ENCODE assay signal across 17 cellular contexts in genomic region chr7:98086231-98086855, GRCh38. TPM values are rescaled to one million over a fixed set of nuclear protein-coding genes. Genes with fewer than 3 reads are reported as not detected.
DNase-seq lines count a peak whose midpoint lies in the region; ATAC-seq, FAIRE-seq and TF ChIP-seq lines count a peak whose summit lies in the region.
"Had no signal": no experiment of that assay in that cellular context is flagged by ENCODE, and none has a peak within 500 bp of the region (broad histone marks: within the 10 kb centered on the region; RNA-seq: fewer than 3 reads in every experiment).

No MANE protein-coding gene starts in this region.

- no peak overlapping the region for H3K14ac ChIP-seq in H1 (ENCODE audit: insufficient read length)

- no peaks in the 10 kb centered on the region for H3K27me3 Mint-ChIP-seq in T-helper 2 cell treated with Interferon-gamma antibody and Interleukin-4, amounts not matched to agents 5 μg/mL and 100 μg/mL, for 36 hours (ENCODE audit: low read depth)

- DNase-seq in HPDE6-E6E7 (ENCODE audit: extremely low spot score) (peak; percentile 92), NCI-H69 (lab: John Stamatoyannopoulos, UW) (peak; percentile 38), H1 (ENCODE audit: low read depth in 1 of 2, low spot score in 2 of 2) (no peak), prostate gland (ENCODE audit: low spot score) (peak; percentile 92), T-helper 1 cell (no peak), SW 1271 (lab: John Stamatoyannopoulos, UW) (no peak)
- no peak for DNase-seq in T-helper 2 cell treated with Interferon-gamma antibody and Interleukin-4, amounts not matched to agents 5 μg/mL and 100 μg/mL, for 36 hours (ENCODE audit: low spot score)
- DNase-seq: activated CD8-positive, alpha-beta memory T cell treated with anti-CD3 and anti-CD28 coated beads, Interleukin-2, amount 10 ng/mL, durations not matched to agents 7 days and 5 days; kidney glomerular epithelial cell; naive B cell; NCI-H146; NCI-H82; SK-N-SH; stimulated activated naive CD4-positive, alpha-beta T cell had no signal

- no peak overlapping the region for H4K5ac ChIP-seq in H1 (ENCODE audit: insufficient read length, low read depth, low read length)

- H3K4me2 ChIP-seq in H1 (ENCODE audit: insufficient read depth in 1 of 2, low read depth in 2 of 2, low read length in 2 of 2): no peak overlapping the region
- H3K4me2 ChIP-seq: SK-N-SH had no signal

- no peak overlapping the region for H3K4me3 Mint-ChIP-seq in T-helper 2 cell treated with Interferon-gamma antibody and Interleukin-4, amounts not matched to agents 5 μg/mL and 100 μg/mL, for 36 hours
- H3K4me3 Mint-ChIP-seq: activated CD8-positive, alpha-beta memory T cell treated with anti-CD3 and anti-CD28 coated beads, Interleukin-2, amount 10 ng/mL, durations not matched to agents 7 days and 5 days; activated naive CD4-positive, alpha-beta T cell treated with anti-CD3 and anti-CD28 coated beads, Interleukin-2, amount 50 U/mL, for 24 hours; naive B cell had no signal

- H3K79me1 ChIP-seq in H1 (ENCODE audit: low read depth, low read length): no peaks in the 10 kb centered on the region

- no peak overlapping the region for H2BK120ac ChIP-seq in H1 (replicated peaks; ENCODE audit: low read depth, low read length)

- H3K56ac ChIP-seq in H1 (replicated peaks; ENCODE audit: insufficient read length, low read depth, low read length): no peak overlapping the region

- no peak overlapping the region for H4K8ac ChIP-seq in H1 (ENCODE audit: extremely low read depth, insufficient read depth, low read length)

- H3K4me1 Mint-ChIP-seq in T-helper 2 cell treated with Interferon-gamma antibody and Interleukin-4, amounts not matched to agents 5 μg/mL and 100 μg/mL, for 36 hours (ENCODE audit: low read depth): no peaks in the 10 kb centered on the region
- H3K4me1 Mint-ChIP-seq: activated CD8-positive, alpha-beta memory T cell treated with anti-CD3 and anti-CD28 coated beads, Interleukin-2, amount 10 ng/mL, durations not matched to agents 7 days and 5 days; activated naive CD4-positive, alpha-beta T cell treated with anti-CD3 and anti-CD28 coated beads, Interleukin-2, amount 50 U/mL, for 24 hours; naive B cell had no signal

- no peaks in the 10 kb centered on the region for H3K9me3 ChIP-seq in H1 (ENCODE audit: insufficient read depth in 2 of 2, low read depth in 1 of 2, low read length in 1 of 2)
- no peaks in the 10 kb centered on the region for H3K9me3 ChIP-seq in prostate gland
- H3K9me3 ChIP-seq: SK-N-SH had no signal

- no peaks in the 10 kb centered on the region for H4K20me1 ChIP-seq in H1 (replicated peaks in 1 of 2; ENCODE audit: control insufficient read depth in 1 of 2, insufficient read depth in 2 of 2, low read length in 2 of 2)

- no peak overlapping the region for H2BK5ac ChIP-seq in H1 (ENCODE audit: low read depth, low read length)

- TF ChIP-seq CTCF in H1 (IDR thresholded peaks at IDR 0.05; ENCODE audit: control extremely low read depth in 1 of 3, insufficient read depth in 1 of 3, low read depth in 1 of 3, low read length in 3 of 3): no peak
- no peak for TF ChIP-seq CTCF in prostate gland (IDR thresholded peaks at IDR 0.05)

- H3K27me3 ChIP-seq in H1 (replicated peaks in 1 of 4; ENCODE audit: control insufficient read depth in 3 of 4, extremely low read depth in 1 of 4, insufficient read depth in 3 of 4, low read length in 3 of 4): no peaks in the 10 kb centered on the region
- no peaks in the 10 kb centered on the region for H3K27me3 ChIP-seq in prostate gland (replicated peaks; ENCODE audit: insufficient read depth)

- no peak overlapping the region for H3K23ac ChIP-seq in H1 (ENCODE audit: insufficient read length)

- no peak overlapping the region; the same call in 1 of the 2 replicates for H2BK12ac ChIP-seq in H1 (ENCODE audit: low read depth, low read length)

- TF ChIP-seq RAD21 in H1 (IDR thresholded peaks at IDR 0.05 in 1 of 2, conservative IDR thresholded peaks at IDR 0.05 in 1 of 2; ENCODE audit: low read depth in 2 of 2, low read length in 2 of 2): no peak

- no peak for TF ChIP-seq EP300 in H1 (IDR thresholded peaks at IDR 0.05; ENCODE audit: borderline replicate concordance in 1 of 2, low read depth in 2 of 2, low read length in 2 of 2)

- POLR2A ChIA-PET in H1 (lab: Charles Lee; ENCODE audit: partially characterized antibody): interaction anchor here (0.6 kb wide), 1 partner anchor 154 kb away, joined by 3 read pairs; no protein-coding TSS in a partner anchor

- H3K4me1 ChIP-seq in H1 (replicated peaks in 1 of 4; ENCODE audit: control insufficient read depth in 3 of 4, insufficient read depth in 4 of 4, low read length in 3 of 4): peaks cover 0 to 2% (median under 1%) of the 10 kb centered on the region in 4 experiments; a peak in 3 of 7 replicates
- peaks cover 4% of the 10 kb centered on the region for H3K4me1 ChIP-seq in prostate gland (replicated peaks)

- TF ChIP-seq POLR2A in H1 (IDR thresholded peaks at IDR 0.05; ENCODE audit: control extremely low read depth in 1 of 2, low read depth in 2 of 2, low read length in 2 of 2): no peak
- TF ChIP-seq POLR2A in prostate gland (IDR thresholded peaks at IDR 0.05): no peak

- no peak overlapping the region for H2AK5ac ChIP-seq in H1 (ENCODE audit: low read depth, low read length)

- WGBS in H1 (ENCODE audit: extremely low coverage in 1 of 2, insufficient coverage in 1 of 2, insufficient read length in 1 of 2, insufficient replicate concordance in 2 of 2, low coverage in 1 of 2, low lambda C conversion rate in 2 of 2, missing lambda C conversion rate in 1 of 2), 2 experiments: 88% methylated on average over 13 of the region's 13 CpGs; no CpG with 5 or more reads in 1 of the 2 experiments
- WGBS in prostate gland: 45% methylated on average over 12 of the region's 13 CpGs

- no peaks in the 10 kb centered on the region for H3K36me3 Mint-ChIP-seq in T-helper 2 cell treated with Interferon-gamma antibody and Interleukin-4, amounts not matched to agents 5 μg/mL and 100 μg/mL, for 36 hours (ENCODE audit: low read depth)
- H3K36me3 Mint-ChIP-seq: activated CD8-positive, alpha-beta memory T cell treated with anti-CD3 and anti-CD28 coated beads, Interleukin-2, amount 10 ng/mL, durations not matched to agents 7 days and 5 days; activated naive CD4-positive, alpha-beta T cell treated with anti-CD3 and anti-CD28 coated beads, Interleukin-2, amount 50 U/mL, for 24 hours; naive B cell had no signal

- no peak overlapping the region for H3K9ac ChIP-seq in H1 (replicated peaks in 1 of 4; ENCODE audit: extremely low read depth in 1 of 4, low read depth in 3 of 4, low read length in 3 of 4)
- H3K9ac ChIP-seq: SK-N-SH had no signal

- H2BK15ac ChIP-seq in H1 (ENCODE audit: low read length): no peak overlapping the region

- no peaks in the 10 kb centered on the region for H3K23me2 ChIP-seq in H1 (ENCODE audit: low read depth, low read length)

- no peaks in the 10 kb centered on the region for H3K9me3 Mint-ChIP-seq in T-helper 2 cell treated with Interferon-gamma antibody and Interleukin-4, amounts not matched to agents 5 μg/mL and 100 μg/mL, for 36 hours
- H3K9me3 Mint-ChIP-seq: activated naive CD4-positive, alpha-beta T cell treated with anti-CD3 and anti-CD28 coated beads, Interleukin-2, amount 50 U/mL, for 24 hours; naive B cell had no signal

- H3K27ac ChIP-seq in H1 (ENCODE audit: low read depth, low read length) (no peak overlapping the region), prostate gland (peak overlapping the region; percentile 71 to 75)

- peak overlapping the region; percentile 62; the same call in 1 of the 2 replicates for H2AFZ ChIP-seq in H1 (ENCODE audit: low read length)

- H3K27ac Mint-ChIP-seq in T-helper 2 cell treated with Interferon-gamma antibody and Interleukin-4, amounts not matched to agents 5 μg/mL and 100 μg/mL, for 36 hours: no peak overlapping the region
- H3K27ac Mint-ChIP-seq: activated CD8-positive, alpha-beta memory T cell treated with anti-CD3 and anti-CD28 coated beads, Interleukin-2, amount 10 ng/mL, durations not matched to agents 7 days and 5 days; activated naive CD4-positive, alpha-beta T cell treated with anti-CD3 and anti-CD28 coated beads, Interleukin-2, amount 50 U/mL, for 24 hours; naive B cell had no signal

- H3K79me2 ChIP-seq in H1 (ENCODE audit: control insufficient read depth in 1 of 2, insufficient read depth in 2 of 2, low read length in 2 of 2): no peaks in the 10 kb centered on the region

- intact Hi-C loops in prostate gland (cut with DNase I): no loop called here

- CTCF ChIA-PET in H1 (lab: Charles Lee; ENCODE audit: partially characterized antibody): interaction anchor here (0.8 to 2.4 kb wide), 6 partner anchors 11 to 155 kb away, joined by 3 to 8 read pairs (median 4); no protein-coding TSS in a partner anchor

- no peak overlapping the region for H3K4ac ChIP-seq in H1 (replicated peaks; ENCODE audit: insufficient read length, low read depth, low read length)

- H3K18ac ChIP-seq in H1 (ENCODE audit: extremely low read depth, low read length): no peak overlapping the region

- H3K4me3 ChIP-seq in H1 (ENCODE audit: extremely low read depth in 1 of 4, insufficient read depth in 2 of 4, low read depth in 3 of 4, low read length in 4 of 4): no peak overlapping the region
- H3K4me3 ChIP-seq in prostate gland: no peak overlapping the region

- no peak overlapping the region for H2BK20ac ChIP-seq in H1 (ENCODE audit: low read length)

- ATAC-seq in HG02798 (IDR thresholded peaks at IDR 0.05; ENCODE audit: poor library complexity, unreplicated experiment): no peak
- ATAC-seq: activated CD8-positive, alpha-beta memory T cell treated with anti-CD3 and anti-CD28 coated beads, Interleukin-2, amount 10 ng/mL, durations not matched to agents 7 days and 5 days had no signal

- no peak for FAIRE-seq in H1 (lab: Jason Lieb, UNC)
- FAIRE-seq: GM19239 had no signal

- H3K36me3 ChIP-seq in H1 (ENCODE audit: control insufficient read depth in 2 of 4, insufficient read depth in 4 of 4, low read length in 3 of 4) (no peaks in the 10 kb centered on the region), prostate gland (no peaks in the 10 kb centered on the region)

- no peak overlapping the region for H4K91ac ChIP-seq in H1 (replicated peaks; ENCODE audit: insufficient read length, low read length)

TF ChIP-seq in H1, 55 proteins besides CTCF, POLR2A, EP300 and RAD21 (continues in another document):
- TF ChIP-seq SIRT6 (IDR thresholded peaks at IDR 0.05; ENCODE audit: low read length) (no peak), TEAD4 (IDR thresholded peaks at IDR 0.05; ENCODE audit: low read depth, low read length) (no peak), RNF2 (IDR thresholded peaks at IDR 0.05; ENCODE audit: borderline replicate concordance, low read depth, low read length, missing control alignments, poor library complexity, severe bottlenecking) (no peak)

RNA-seq across cellular contexts. Expression of gene LMTK2, which starts 20.3 kb away (rescaled TPM):
- 26.8 and 30.7 TPM in 2 replicates for total RNA-seq in H1 (2021; fragmentation: NEBNext Ultra II Directional; extraction: Animal tissue kit (Norgen Biotek cat#: 25700))
- polyA plus RNA-seq in H1 (2011; rRNA removed): 9.7 and 11.3 TPM in 2 replicates
- 8.8 TPM for polyA plus RNA-seq in H1 (2011; cell fraction: cytosol; rRNA removed)
- polyA plus RNA-seq in H1 (2011; cell fraction: nucleus; rRNA removed): 15.7 TPM
- polyA plus RNA-seq in H1 (2012, experiment 1 of 2): 11.1 to 13.4 TPM (median 12.7 TPM) in 4 replicates
- polyA plus RNA-seq in H1 (2012, experiment 2 of 2): 3.1 TPM
- polyA plus RNA-seq in H1 (2013, experiment 1 of 2): 17.8 TPM
- polyA plus RNA-seq in H1 (2013, experiment 2 of 2): 19.3 TPM
- 18.6 and 20.3 TPM in 2 replicates for polyA minus RNA-seq in H1 (2011; rRNA and poly(A)+ RNA removed)
- 17.8 TPM for polyA minus RNA-seq in H1 (2011; cell fraction: cytosol; rRNA and poly(A)+ RNA removed)
- polyA minus RNA-seq in H1 (2011; cell fraction: nucleus; rRNA and poly(A)+ RNA removed): 20.2 TPM
- total RNA-seq in prostate gland: 10 to 100 TPM; 22.2 to 37.4 TPM

Comparison
In these comparisons a context has a peak if more than half of its experiments do, and no peak if none do; other contexts are left out.
1. DNase-seq: peak in HPDE6-E6E7 (single experiment), NCI-H69 (single experiment) and prostate gland (single experiment); none in H1 (0 of 2), T-helper 1 cell (0 of 5), T-helper 2 cell treated with Interferon-gamma antibody and Interleukin-4, amounts not matched to agents 5 μg/mL and 100 μg/mL, for 36 hours (single experiment) and SW 1271 (0 of 2).